Comparison of ENCODE assay signal across 1 cellular context in genomic region chr9:100474950-100475276, GRCh38.
TF ChIP-seq lines count a peak whose summit lies in the region.

No MANE protein-coding gene starts in this region.

TF ChIP-seq in endothelial cell of umbilical vein, 7 proteins besides CTCF, POLR2A, EP300 and RAD21:
- TF ChIP-seq JUN (IDR thresholded peaks at IDR 0.05; ENCODE audit: borderline replicate concordance, insufficient read depth, insufficient read length, low read depth) (no peak), POLR2AphosphoS5 (IDR thresholded peaks at IDR 0.05; ENCODE audit: insufficient read depth, low read depth, low read length) (no peak), MYC (IDR thresholded peaks at IDR 0.05; ENCODE audit: low read depth, low read length) (no peak), GATA2 (IDR thresholded peaks at IDR 0.05; ENCODE audit: insufficient read depth, insufficient read length, low read depth, low read length) (no peak)
- TF ChIP-seq, protein P1, sequence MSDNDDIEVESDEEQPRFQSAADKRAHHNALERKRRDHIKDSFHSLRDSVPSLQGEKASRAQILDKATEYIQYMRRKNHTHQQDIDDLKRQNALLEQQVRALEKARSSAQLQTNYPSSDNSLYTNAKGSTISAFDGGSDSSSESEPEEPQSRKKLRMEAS (IDR thresholded peaks at IDR 0.05; ENCODE audit: insufficient read depth, insufficient read length): no peak
